Comparison of ENCODE assay signal across 24 cellular contexts in the genomic region with DNA sequence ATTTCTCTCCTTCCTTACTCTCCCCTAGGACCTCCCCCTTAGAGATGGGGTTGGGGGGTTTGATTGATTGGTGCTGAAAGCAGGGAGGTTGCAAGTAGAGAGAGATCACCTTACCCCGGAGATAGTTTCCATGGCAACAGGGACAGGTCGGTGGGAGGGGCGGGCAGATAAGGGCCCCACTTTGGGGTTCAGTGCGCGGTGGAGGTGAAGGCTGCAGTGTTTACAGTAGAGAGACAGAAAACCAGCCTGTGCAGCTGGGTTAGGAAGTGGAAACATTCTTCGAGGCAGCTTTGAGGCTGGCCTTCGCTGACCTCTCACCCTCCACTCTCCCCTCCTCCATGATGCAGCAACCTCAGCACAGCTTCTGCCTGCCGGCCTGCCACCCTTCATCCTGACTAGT.
DNase-seq lines count a peak whose midpoint lies in the region; ATAC-seq and TF ChIP-seq lines count a peak whose summit lies in the region.
"Had no signal": no experiment of that assay in that cellular context is flagged by ENCODE, and none has a peak within 500 bp of the region (broad histone marks: within the 10 kb centered on the region; RNA-seq: fewer than 3 reads in every experiment).

No MANE protein-coding gene starts in this region.

- H3K9me3 ChIP-seq in T-helper 17 cell (ENCODE audit: control insufficient read depth, low read length, poor library complexity, severe bottlenecking): no peaks in the 10 kb centered on the region
- H3K9me3 ChIP-seq: A549, adrenal gland, colonic mucosa, gastroesophageal sphincter, right lobe of liver, upper lobe of left lung had no signal

- DNase-seq in NCI-H2227 (lab: John Stamatoyannopoulos, UW; ENCODE audit: unreplicated experiment) (peak; percentile 43), NCI-H2227 treated with DMSO at 0.1 percent for 48 hours (lab: John Stamatoyannopoulos, UW) (no peak), COLO668 (lab: John Stamatoyannopoulos, UW; ENCODE audit: unreplicated experiment) (peak; percentile 5), T-helper 17 cell (no peak), kidney glomerular epithelial cell (lab: John Stamatoyannopoulos, UW) (no peak)
- DNase-seq in activated CD8-positive, alpha-beta memory T cell treated with anti-CD3 and anti-CD28 coated beads, Interleukin-2, amount 50 U/mL, for 4 hours: no peak
- DNase-seq: adrenal gland, Calu3, colonic mucosa, endodermal cell, kidney, mammary epithelial cell, NCI-H1105 treated with DMSO at 0.1 percent for 48 hours, NCI-H226, right lobe of liver, upper lobe of left lung had no signal

- no peaks in the 10 kb centered on the region for H3K27me3 Mint-ChIP-seq in T-helper 17 cell
- no peaks in the 10 kb centered on the region for H3K27me3 Mint-ChIP-seq in nephron (ENCODE audit: low read depth)
- H3K27me3 Mint-ChIP-seq: activated T-helper 17 cell treated with anti-CD3 and anti-CD28 coated beads, Interleukin-2, amount 50 U/mL, for 72 hours; B cell had no signal

- no peak overlapping the region for H3K4me3 Mint-ChIP-seq in T-helper 17 cell
- H3K4me3 Mint-ChIP-seq in nephron: peak overlapping the region in 1 of 3 experiments; percentile 7
- H3K4me3 Mint-ChIP-seq: activated T-helper 17 cell treated with anti-CD3 and anti-CD28 coated beads, Interleukin-2, amount 50 U/mL, for 72 hours; B cell; endodermal cell had no signal

- no peak for TF ChIP-seq CTCF in nephron (IDR thresholded peaks at IDR 0.05; ENCODE audit: unreplicated experiment in 3 of 3)

- H3K4me1 Mint-ChIP-seq in T-helper 17 cell (peaks cover 6% of the 10 kb centered on the region), nephron (peaks cover 46% of the 10 kb centered on the region)
- H3K4me1 Mint-ChIP-seq: endodermal cell had no signal

- H3K36me3 Mint-ChIP-seq in T-helper 17 cell (ENCODE audit: low read depth) (no peaks in the 10 kb centered on the region), nephron (ENCODE audit: low read depth) (no peaks in the 10 kb centered on the region)

- H3K9me3 Mint-ChIP-seq in nephron: peaks cover 7% of the 10 kb centered on the region
- H3K9me3 Mint-ChIP-seq: activated T-helper 17 cell treated with anti-CD3 and anti-CD28 coated beads, Interleukin-2, amount 50 U/mL, for 72 hours had no signal

- no peak for ATAC-seq in T-helper 17 cell
- ATAC-seq in HG03432 (IDR thresholded peaks at IDR 0.05; ENCODE audit: unreplicated experiment): no peak
- ATAC-seq: A549; activated CD4-positive, CD25-positive, alpha-beta regulatory T cell treated with anti-CD3 and anti-CD28 coated beads, Interleukin-2, amount 50 U/mL, for 24 hours; activated T-helper 17 cell treated with anti-CD3 and anti-CD28 coated beads, Interleukin-2, amount 50 U/mL, for 72 hours; gastroesophageal sphincter; right lobe of liver; Right ventricle myocardium inferior had no signal

- H3K27ac Mint-ChIP-seq in T-helper 17 cell (peak overlapping the region; percentile 51), nephron (peak overlapping the region; percentile 69 to 94 (median 84))
- H3K27ac Mint-ChIP-seq: activated T-helper 17 cell treated with anti-CD3 and anti-CD28 coated beads, Interleukin-2, amount 50 U/mL, for 72 hours; B cell; endodermal cell had no signal

Comparison
In these comparisons a context has a peak if more than half of its experiments do, and no peak if none do; other contexts are left out.
1. DNase-seq: peak in NCI-H2227 (single experiment) and COLO668 (single experiment); none in NCI-H2227 treated with DMSO at 0.1 percent for 48 hours (single experiment), T-helper 17 cell (0 of 3), kidney glomerular epithelial cell (single experiment) and activated CD8-positive, alpha-beta memory T cell treated with anti-CD3 and anti-CD28 coated beads, Interleukin-2, amount 50 U/mL, for 4 hours (single experiment).